11 cellular contexts compared by ENCODE assay signal in genomic region chr4:132332932-132333722, GRCh38.
DNase-seq lines count a peak whose midpoint lies in the region; ATAC-seq and TF ChIP-seq lines count a peak whose summit lies in the region.
"Had no signal": no experiment of that assay in that cellular context is flagged by ENCODE, and none has a peak within 500 bp of the region (broad histone marks: within the 10 kb centered on the region; RNA-seq: fewer than 3 reads in every experiment).

No MANE protein-coding gene starts in this region.

- no peak overlapping the region for H3K9ac ChIP-seq in neural progenitor cell

- no peak overlapping the region for H3K4me3 ChIP-seq in neural progenitor cell

- no peak overlapping the region for H3K27ac Mint-ChIP-seq in chondrocyte (ENCODE audit: unreplicated experiment)
- H3K27ac Mint-ChIP-seq in neural progenitor cell: no peak overlapping the region
- H3K27ac Mint-ChIP-seq: activated T-helper 17 cell treated with anti-CD3 and anti-CD28 coated beads, Interleukin-2, amount 50 U/mL, for 72 hours; natural killer cell had no signal

- H3K27me3 Mint-ChIP-seq in chondrocyte (ENCODE audit: low read depth): no peaks in the 10 kb centered on the region
- no peaks in the 10 kb centered on the region for H3K27me3 Mint-ChIP-seq in neural progenitor cell (ENCODE audit: insufficient read depth, low read depth)
- H3K27me3 Mint-ChIP-seq: activated T-helper 17 cell treated with anti-CD3 and anti-CD28 coated beads, Interleukin-2, amount 50 U/mL, for 72 hours had no signal

- H3K9me3 Mint-ChIP-seq in chondrocyte (ENCODE audit: low read depth) (no peaks in the 10 kb centered on the region), neural progenitor cell (no peaks in the 10 kb centered on the region)

- H2AFZ ChIP-seq in neural progenitor cell (replicated peaks): no peak overlapping the region

- H3K36me3 ChIP-seq in neural progenitor cell: no peaks in the 10 kb centered on the region

- no peaks in the 10 kb centered on the region for H3K27me3 ChIP-seq in neural progenitor cell

- H3K4me3 Mint-ChIP-seq in chondrocyte (ENCODE audit: unreplicated experiment) (no peak overlapping the region), neural progenitor cell (no peak overlapping the region)
- H3K4me3 Mint-ChIP-seq: activated T-helper 17 cell treated with anti-CD3 and anti-CD28 coated beads, Interleukin-2, amount 50 U/mL, for 72 hours; natural killer cell had no signal

- peak; percentile 71 for TF ChIP-seq CTCF in chondrocyte (IDR thresholded peaks at IDR 0.05)
- TF ChIP-seq CTCF in neural progenitor cell (IDR thresholded peaks at IDR 0.05): peak; percentile 54

- ATAC-seq in GM18868 (IDR thresholded peaks at IDR 0.05; ENCODE audit: unreplicated experiment): peak; percentile 46
- no peak for ATAC-seq in Right ventricle myocardium superior (ENCODE audit: poor library complexity)
- ATAC-seq: activated T-helper 17 cell treated with anti-CD3 and anti-CD28 coated beads, Interleukin-2, amount 50 U/mL, for 72 hours; natural killer cell had no signal

- no peak overlapping the region for H3K4me2 ChIP-seq in neural progenitor cell

- no peaks in the 10 kb centered on the region for H3K9me3 ChIP-seq in neural progenitor cell (ENCODE audit: low read depth)

- no peaks in the 10 kb centered on the region for H3F3A ChIP-seq in neural progenitor cell (ENCODE audit: low read depth)

- DNase-seq in NCI-H460 (ENCODE audit: extremely low read depth, low read depth) (peak; percentile 0), chondrocyte (ENCODE audit: low spot score) (no peak), neural progenitor cell (ENCODE audit: low spot score) (peak; percentile 22), Right ventricle myocardium superior (no peak)
- no peak for DNase-seq in activated CD4-positive, CD25-positive, alpha-beta regulatory T cell (lab: John Stamatoyannopoulos, UW)
- DNase-seq in activated CD4-positive, alpha-beta T cell treated with anti-CD3 and anti-CD28 coated beads, Interleukin-2, amount 50 U/mL, for 1 hour: no peak
- DNase-seq: dermis blood vessel endothelial cell; natural killer cell; stimulated activated CD4-positive, alpha-beta T cell treated with anti-CD3 and anti-CD28 coated beads, Interleukin-2, amount 100 ng/mL, for 24 hours had no signal

- H3K4me1 Mint-ChIP-seq in chondrocyte (ENCODE audit: low read depth): peaks cover 10% of the 10 kb centered on the region
- no peaks in the 10 kb centered on the region for H3K4me1 Mint-ChIP-seq in neural progenitor cell
- H3K4me1 Mint-ChIP-seq: activated T-helper 17 cell treated with anti-CD3 and anti-CD28 coated beads, Interleukin-2, amount 50 U/mL, for 72 hours; natural killer cell had no signal

- no peaks in the 10 kb centered on the region for H3K4me1 ChIP-seq in neural progenitor cell

- no peaks in the 10 kb centered on the region for H4K20me1 ChIP-seq in neural progenitor cell (ENCODE audit: low read depth)

- H3K27ac ChIP-seq in neural progenitor cell: no peak overlapping the region

- H3K36me3 Mint-ChIP-seq in chondrocyte (ENCODE audit: low read depth): no peaks in the 10 kb centered on the region
- H3K36me3 Mint-ChIP-seq in neural progenitor cell: no peaks in the 10 kb centered on the region
- H3K36me3 Mint-ChIP-seq: natural killer cell had no signal

- no peaks in the 10 kb centered on the region for H3K79me2 ChIP-seq in neural progenitor cell (ENCODE audit: low read depth)

- intact Hi-C loops in Right ventricle myocardium superior (cut with DNase I): no loop called here

Comparison
In these comparisons a context has a peak if more than half of its experiments do, and no peak if none do; other contexts are left out.
1. DNase-seq: peak in NCI-H460 (single experiment) and neural progenitor cell (single experiment); none in chondrocyte (single experiment), activated CD4-positive, CD25-positive, alpha-beta regulatory T cell (0 of 4), Right ventricle myocardium superior (single experiment) and activated CD4-positive, alpha-beta T cell treated with anti-CD3 and anti-CD28 coated beads, Interleukin-2, amount 50 U/mL, for 1 hour (single experiment).